ENCODE assay signal across 30 cellular contexts in the genomic region with DNA sequence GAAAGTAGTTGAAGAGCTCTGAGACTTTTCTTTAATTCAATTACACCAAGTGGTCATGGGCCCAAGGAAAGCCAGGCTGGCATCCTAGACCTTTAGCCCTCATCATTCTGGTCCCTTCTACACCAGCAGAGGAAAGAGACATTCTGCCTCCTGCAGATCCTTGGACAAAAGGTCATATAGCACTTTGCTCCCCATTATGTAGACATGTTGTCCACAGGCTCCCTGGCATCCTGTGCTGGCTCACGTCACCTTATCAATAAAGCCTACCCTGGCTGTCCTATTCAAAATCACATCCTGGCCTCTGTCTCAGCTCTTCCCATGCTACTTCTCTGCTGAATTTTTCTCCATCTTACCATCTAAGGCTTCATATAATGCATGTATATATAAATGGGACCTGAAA.
"Had no signal": no experiment of that assay in that cellular context is flagged by ENCODE, and none has a peak within 500 bp of the region (broad histone marks: within the 10 kb centered on the region; RNA-seq: fewer than 3 reads in every experiment).

No MANE protein-coding gene starts in this region.

- DNase-seq: activated effector memory CD4-positive, alpha-beta T cell treated with anti-CD3 and anti-CD28 coated beads, Interleukin-2, amount 50 U/mL, for 16 hours; activated effector memory CD4-positive, alpha-beta T cell treated with Interleukin-2 at 50 U/mL for 16 hours; activated gamma-delta T cell; activated gamma-delta T cell treated with Interleukin-2 at 50 U/mL for 16 hours; activated naive CD4-positive, alpha-beta T cell; activated naive CD4-positive, alpha-beta T cell treated with anti-CD3 and anti-CD28 coated beads for 36 hours; activated naive CD4-positive, alpha-beta T cell treated with anti-CD3 and anti-CD28 coated beads, Interleukin-2, amount 10 ng/mL, durations not matched to agents 7 days and 5 days; activated naive CD4-positive, alpha-beta T cell treated with anti-CD3 and anti-CD28 coated beads, Interleukin-2, amount 50 U/mL, for 16 hours; activated naive CD4-positive, alpha-beta T cell treated with Interleukin-2 at 50 U/mL for 16 hours; activated naive CD8-positive, alpha-beta T cell treated with anti-CD3 and anti-CD28 coated beads for 36 hours; activated naive CD8-positive, alpha-beta T cell treated with anti-CD3 and anti-CD28 coated beads, Interleukin-2, amount 10 ng/mL, durations not matched to agents 7 days and 5 days; activated naive CD8-positive, alpha-beta T cell treated with anti-CD3 and anti-CD28 coated beads, Interleukin-2, amount 50 U/mL, for 24 hours; activated T-cell treated with anti-CD3 and anti-CD28 coated beads, Interleukin-2, amount 50 U/mL, for 1 hour; activated T-cell treated with anti-CD3 and anti-CD28 coated beads, Interleukin-2, amount 50 U/mL, for 24 hours; activated T-cell treated with anti-CD3 and anti-CD28 coated beads, Interleukin-2, amount 50 U/mL, for 4 hours; activated T-cell treated with anti-CD3 and anti-CD28 coated beads, Interleukin-2, amount 50 U/mL, for 48 hours; activated T-cell treated with anti-CD3 and anti-CD28 coated beads, Interleukin-2, amount 50 U/mL, for 72 hours; amniotic stem cell; amygdala; anterior cingulate cortex; aorta; body of pancreas; brain microvascular endothelial cell; caudate nucleus; central memory CD4-positive, alpha-beta T cell; cerebellar nuclear complex had no signal

- ATAC-seq: activated naive CD4-positive, alpha-beta T cell treated with anti-CD3 and anti-CD28 coated beads, Interleukin-2, amount 50 U/mL, for 72 hours; activated naive CD8-positive, alpha-beta T cell treated with anti-CD3 and anti-CD28 coated beads, Interleukin-2, amount 50 U/mL, for 24 hours; activated T-cell treated with anti-CD3 and anti-CD28 coated beads, Interleukin-2, amount 50 U/mL, for 4 hours; activated T-cell treated with anti-CD3 and anti-CD28 coated beads, Interleukin-2, amount 50 U/mL, for 72 hours; activated T-helper 17 cell treated with anti-CD3 and anti-CD28 coated beads, Interleukin-2, amount 50 U/mL, for 72 hours; body of pancreas had no signal

- FAIRE-seq: astrocyte, bronchial epithelial cell had no signal
